8 cellular contexts compared by ENCODE assay signal in genomic region chr2:207625014-207625755, GRCh38. TPM values are rescaled to one million over a fixed set of nuclear protein-coding genes. Genes with fewer than 3 reads are reported as not detected.
A peak's percentile ranks its signal among the peaks of the same experiment; 100 is the strongest.
DNase-seq lines count a peak whose midpoint lies in the region; ATAC-seq and TF ChIP-seq lines count a peak whose summit lies in the region.

TSS of gene METTL21A (minus strand) at chr2:207625394. CDS start at chr2:207624375, 1,019 bp downstream.

- in situ Hi-C loops in mammary epithelial cell (cut with MboI; ENCODE audit: low sequenced_read_pairs in 2 of 2), result loop anchor here in 1 of 2 donors (10.0 kb wide), 1 partner anchor 80 kb away; no protein-coding TSS in a partner anchor

- TF ChIP-seq CTCF in WERI-Rb-1 (IDR thresholded peaks at IDR 0.05; ENCODE audit: low read depth, low read length) (peak; percentile 51; the same call in 1 of the 2 replicates), mammary epithelial cell (conservative IDR thresholded peaks at IDR 0.05 in 1 of 2, IDR thresholded peaks at IDR 0.05 in 1 of 2; ENCODE audit: extremely low read depth in 1 of 2, insufficient read depth in 1 of 2, low read depth in 1 of 2, low read length in 2 of 2) (peak in 1 of 2 donors; percentile 56), spleen (IDR thresholded peaks at IDR 0.05 in 8 of 11, conservative IDR thresholded peaks at IDR 0.05 in 3 of 11) (peak; percentile 44 to 76 (median 65))

- H4K20me1 ChIP-seq in mammary epithelial cell (ENCODE audit: insufficient read depth, low read length), result no peaks in the 10 kb centered on the region

- peak within 1 kb of the TSS; percentile 89 for H2AFZ ChIP-seq in mammary epithelial cell (ENCODE audit: low read depth, low read length)

- no TSS peak for BruUV-seq in mammary epithelial cell (replicated peaks; lab: Mats Ljungman, UMichigan)

- DNase-seq in AG08395 (ENCODE audit: low spot score), result peak; percentile 89
- DNase-seq in NCI-H2227 (lab: John Stamatoyannopoulos, UW; ENCODE audit: unreplicated experiment), result peak; percentile 97
- peak; percentile 91 for DNase-seq in WERI-Rb-1
- DNase-seq in mammary epithelial cell, result peak; percentile 86
- peak; percentile 91 for DNase-seq in iPS-NIHi7 (ENCODE audit: extremely low spot score)
- DNase-seq in spleen, result peak; percentile 98

- H3K4me2 ChIP-seq in mammary epithelial cell (ENCODE audit: insufficient read depth, low read depth, low read length), result peak within 1 kb of the TSS; percentile 100

- peak within 1 kb of the TSS; percentile 70 for H3K9ac ChIP-seq in mammary epithelial cell (ENCODE audit: insufficient read depth, low read length)

- H3K27me3 ChIP-seq in WERI-Rb-1 (ENCODE audit: insufficient read depth, low read depth, severe bottlenecking), result no peaks in the 10 kb centered on the region
- H3K27me3 ChIP-seq in mammary epithelial cell (ENCODE audit: insufficient read depth, low read length), result no peaks in the 10 kb centered on the region
- H3K27me3 ChIP-seq in spleen (replicated peaks in 1 of 7), result no peaks in the 10 kb centered on the region

- ATAC-seq in GM18873 (IDR thresholded peaks at IDR 0.05; ENCODE audit: low FRiP score, unreplicated experiment) (peak; percentile 59), HG03135 (IDR thresholded peaks at IDR 0.05; ENCODE audit: unreplicated experiment) (peak; percentile 61)

- TF ChIP-seq POLR2A in spleen (IDR thresholded peaks at IDR 0.05), result peak in 2 of 3 donors; percentile 38 to 47

- H3K27ac ChIP-seq in WERI-Rb-1 (peak within 1 kb of the TSS; percentile 91), mammary epithelial cell (ENCODE audit: insufficient read depth, low read depth, low read length) (peak within 1 kb of the TSS; percentile 65), spleen (peak within 1 kb of the TSS; percentile 96 to 99 (median 98))

- intact Hi-C loops in mammary epithelial cell (cut with micrococcal nuclease) (loop anchor here (1.0 to 10.0 kb wide), 7 partner anchors 86 to 640 kb away; partner anchors contain the start of genes CCNYL1 and PIKFYVE), spleen (cut with DNase I; ENCODE audit: low total_unique reads) (loop anchor here (5.0 kb wide), 1 partner anchor 87 kb away; the partner anchor contains the start of gene CCNYL1)

- 4% methylated on average over 18 of the region's 79 CpGs for WGBS in mammary epithelial cell (ENCODE audit: low coverage, missing lambda C conversion rate)
- 0 to 1% (median 1%) methylated on average over 20 to 79 of the region's 79 CpGs for WGBS in spleen, 5 donors

- peaks cover 27% of the 10 kb centered on the region for H3K36me3 ChIP-seq in WERI-Rb-1
- peaks cover 10% of the 10 kb centered on the region for H3K36me3 ChIP-seq in mammary epithelial cell (ENCODE audit: insufficient read depth, low read length)
- peaks cover 0 to 28% (median 6%) of the 10 kb centered on the region in 6 donors for H3K36me3 ChIP-seq in spleen

- H3K4me1 ChIP-seq in mammary epithelial cell (ENCODE audit: insufficient read depth, low read length), result peaks cover 15% of the 10 kb centered on the region
- H3K4me1 ChIP-seq in spleen, result peaks cover 10 to 65% (median 54%) of the 10 kb centered on the region in 6 donors

- H3K9me3 ChIP-seq in WERI-Rb-1 (ENCODE audit: severe bottlenecking) (no peaks in the 10 kb centered on the region), mammary epithelial cell (replicated peaks; ENCODE audit: insufficient read depth, low read length) (no peaks in the 10 kb centered on the region), spleen (no peaks in the 10 kb centered on the region)

- H3K4me3 ChIP-seq in WERI-Rb-1 (ENCODE audit: low read depth, low read length) (peak within 1 kb of the TSS; percentile 92), mammary epithelial cell (replicated peaks in 1 of 3; ENCODE audit: insufficient read depth in 1 of 3, low read depth in 2 of 3, low read length in 3 of 3) (peak within 1 kb of the TSS; percentile 62 to 84 (median 65)), spleen (peak within 1 kb of the TSS; percentile 73 to 94 (median 86))

- CTCF ChIA-PET in mammary epithelial cell (lab: Charles Lee; ENCODE audit: low non-redundant PET), result interaction anchor here (1.4 kb wide), 1 partner anchor 100 kb away, joined by 7 read pairs; no protein-coding TSS in a partner anchor

- H3K79me2 ChIP-seq in mammary epithelial cell (ENCODE audit: insufficient read depth, low read length), result no peaks in the 10 kb centered on the region

- dilution Hi-C loops in mammary epithelial cell (cut with HindIII; ENCODE audit: low sequenced_read_pairs), result no loop called here

RNA-seq across cellular contexts. Expression of gene METTL21A, which starts in this region (rescaled TPM):
- total RNA-seq in mammary epithelial cell (1 to 10 TPM; 8.7 to 9.0 TPM), spleen (10 to 100 TPM; 18.8 to 43.6 (median 24.1) TPM)
- polyA plus RNA-seq in mammary epithelial cell (11.0 TPM), spleen (10 to 100 TPM; 22.5 to 34.6 (median 27.4) TPM)
- polyA minus RNA-seq in mammary epithelial cell, result 0.98 TPM

Comparison
In these comparisons a context has a peak if more than half of its experiments do, and no peak if none do; other contexts are left out.
1. Peak in every context shown above with its lines: DNase-seq, ATAC-seq, H3K4me3 ChIP-seq and H3K27ac ChIP-seq.